1 cellular context compared by ENCODE assay signal in genomic region chr17:48520631-48521045, GRCh38.
TF ChIP-seq lines count a peak whose summit lies in the region.

No MANE protein-coding gene starts in this region.

TF ChIP-seq in K562, 482 proteins besides CTCF, POLR2A, EP300 and RAD21:
- TF ChIP-seq KLF1 (tag; IDR thresholded peaks at IDR 0.05) (no peak), MECOM (CRISPR knock-in tag; IDR thresholded peaks at IDR 0.05) (no peak), MIER1 (IDR thresholded peaks at IDR 0.05; ENCODE audit: low read depth) (no peak), RFX7 (CRISPR knock-in tag; IDR thresholded peaks at IDR 0.05) (no peak), RBM15 (IDR thresholded peaks at IDR 0.05; ENCODE audit: insufficient read depth, low read length) (no peak), CUX1 (CRISPR knock-in tag; IDR thresholded peaks at IDR 0.05) (no peak), ATF1 (CRISPR knock-in tag; IDR thresholded peaks at IDR 0.05) (no peak), ATF1 (tag; IDR thresholded peaks at IDR 0.05) (no peak), HDAC3 (IDR thresholded peaks at IDR 0.05; ENCODE audit: borderline replicate concordance, partially characterized antibody) (no peak), GABPB2 (CRISPR knock-in tag; conservative IDR thresholded peaks at IDR 0.05) (no peak), LEF1 (IDR thresholded peaks at IDR 0.05) (no peak), HDAC1 (IDR thresholded peaks at IDR 0.05) (no peak), MTA3 (IDR thresholded peaks at IDR 0.05; ENCODE audit: borderline replicate concordance) (no peak), ZFP30 (CRISPR knock-in tag; IDR thresholded peaks at IDR 0.05; ENCODE audit: borderline replicate concordance) (no peak), DPF2 (IDR thresholded peaks at IDR 0.05) (0 out of 2 replicates have a peak, but pooled peaks have one; percentile 16), NFE2 (IDR thresholded peaks at IDR 0.05; ENCODE audit: low read depth) (peak; percentile 31; the same call in 1 of the 2 replicates), KHSRP (IDR thresholded peaks at IDR 0.05) (no peak), MAFG (tag; conservative IDR thresholded peaks at IDR 0.05) (no peak), JUN (IDR thresholded peaks at IDR 0.05; ENCODE audit: borderline replicate concordance, low read depth, low read length) (no peak), JUN (CRISPR knock-in tag; IDR thresholded peaks at IDR 0.05; ENCODE audit: borderline replicate concordance) (no peak), FOXK1 (CRISPR knock-in tag; IDR thresholded peaks at IDR 0.05; ENCODE audit: borderline replicate concordance) (no peak), RAD51 (IDR thresholded peaks at IDR 0.05; ENCODE audit: borderline replicate concordance, low read depth) (no peak), HMGXB4 (CRISPR knock-in tag; IDR thresholded peaks at IDR 0.05) (no peak), CSDE1 (IDR thresholded peaks at IDR 0.05) (no peak), WHSC1 (IDR thresholded peaks at IDR 0.05; ENCODE audit: low read length) (no peak)
- TF ChIP-seq, protein P1, sequence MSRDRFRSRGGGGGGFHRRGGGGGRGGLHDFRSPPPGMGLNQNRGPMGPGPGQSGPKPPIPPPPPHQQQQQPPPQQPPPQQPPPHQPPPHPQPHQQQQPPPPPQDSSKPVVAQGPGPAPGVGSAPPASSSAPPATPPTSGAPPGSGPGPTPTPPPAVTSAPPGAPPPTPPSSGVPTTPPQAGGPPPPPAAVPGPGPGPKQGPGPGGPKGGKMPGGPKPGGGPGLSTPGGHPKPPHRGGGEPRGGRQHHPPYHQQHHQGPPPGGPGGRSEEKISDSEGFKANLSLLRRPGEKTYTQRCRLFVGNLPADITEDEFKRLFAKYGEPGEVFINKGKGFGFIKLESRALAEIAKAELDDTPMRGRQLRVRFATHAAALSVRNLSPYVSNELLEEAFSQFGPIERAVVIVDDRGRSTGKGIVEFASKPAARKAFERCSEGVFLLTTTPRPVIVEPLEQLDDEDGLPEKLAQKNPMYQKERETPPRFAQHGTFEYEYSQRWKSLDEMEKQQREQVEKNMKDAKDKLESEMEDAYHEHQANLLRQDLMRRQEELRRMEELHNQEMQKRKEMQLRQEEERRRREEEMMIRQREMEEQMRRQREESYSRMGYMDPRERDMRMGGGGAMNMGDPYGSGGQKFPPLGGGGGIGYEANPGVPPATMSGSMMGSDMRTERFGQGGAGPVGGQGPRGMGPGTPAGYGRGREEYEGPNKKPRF (IDR thresholded peaks at IDR 0.05; ENCODE audit: low read depth, low read length), result no peak
- TF ChIP-seq, protein P2, sequence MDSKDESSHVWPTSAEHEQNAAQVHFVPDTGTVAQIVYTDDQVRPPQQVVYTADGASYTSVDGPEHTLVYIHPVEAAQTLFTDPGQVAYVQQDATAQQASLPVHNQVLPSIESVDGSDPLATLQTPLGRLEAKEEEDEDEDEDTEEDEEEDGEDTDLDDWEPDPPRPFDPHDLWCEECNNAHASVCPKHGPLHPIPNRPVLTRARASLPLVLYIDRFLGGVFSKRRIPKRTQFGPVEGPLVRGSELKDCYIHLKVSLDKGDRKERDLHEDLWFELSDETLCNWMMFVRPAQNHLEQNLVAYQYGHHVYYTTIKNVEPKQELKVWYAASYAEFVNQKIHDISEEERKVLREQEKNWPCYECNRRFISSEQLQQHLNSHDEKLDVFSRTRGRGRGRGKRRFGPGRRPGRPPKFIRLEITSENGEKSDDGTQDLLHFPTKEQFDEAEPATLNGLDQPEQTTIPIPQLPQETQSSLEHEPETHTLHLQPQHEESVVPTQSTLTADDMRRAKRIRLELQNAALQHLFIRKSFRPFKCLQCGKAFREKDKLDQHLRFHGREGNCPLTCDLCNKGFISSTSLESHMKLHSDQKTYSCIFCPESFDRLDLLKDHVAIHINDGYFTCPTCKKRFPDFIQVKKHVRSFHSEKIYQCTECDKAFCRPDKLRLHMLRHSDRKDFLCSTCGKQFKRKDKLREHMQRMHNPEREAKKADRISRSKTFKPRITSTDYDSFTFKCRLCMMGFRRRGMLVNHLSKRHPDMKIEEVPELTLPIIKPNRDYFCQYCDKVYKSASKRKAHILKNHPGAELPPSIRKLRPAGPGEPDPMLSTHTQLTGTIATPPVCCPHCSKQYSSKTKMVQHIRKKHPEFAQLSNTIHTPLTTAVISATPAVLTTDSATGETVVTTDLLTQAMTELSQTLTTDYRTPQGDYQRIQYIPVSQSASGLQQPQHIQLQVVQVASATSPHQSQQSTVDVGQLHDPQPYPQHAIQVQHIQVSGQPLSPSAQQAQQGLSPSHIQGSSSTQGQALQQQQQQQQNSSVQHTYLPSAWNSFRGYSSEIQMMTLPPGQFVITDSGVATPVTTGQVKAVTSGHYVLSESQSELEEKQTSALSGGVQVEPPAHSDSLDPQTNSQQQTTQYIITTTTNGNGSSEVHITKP (IDR thresholded peaks at IDR 0.05; ENCODE audit: partially characterized antibody), result peak; percentile 74
